In the genomic region with DNA sequence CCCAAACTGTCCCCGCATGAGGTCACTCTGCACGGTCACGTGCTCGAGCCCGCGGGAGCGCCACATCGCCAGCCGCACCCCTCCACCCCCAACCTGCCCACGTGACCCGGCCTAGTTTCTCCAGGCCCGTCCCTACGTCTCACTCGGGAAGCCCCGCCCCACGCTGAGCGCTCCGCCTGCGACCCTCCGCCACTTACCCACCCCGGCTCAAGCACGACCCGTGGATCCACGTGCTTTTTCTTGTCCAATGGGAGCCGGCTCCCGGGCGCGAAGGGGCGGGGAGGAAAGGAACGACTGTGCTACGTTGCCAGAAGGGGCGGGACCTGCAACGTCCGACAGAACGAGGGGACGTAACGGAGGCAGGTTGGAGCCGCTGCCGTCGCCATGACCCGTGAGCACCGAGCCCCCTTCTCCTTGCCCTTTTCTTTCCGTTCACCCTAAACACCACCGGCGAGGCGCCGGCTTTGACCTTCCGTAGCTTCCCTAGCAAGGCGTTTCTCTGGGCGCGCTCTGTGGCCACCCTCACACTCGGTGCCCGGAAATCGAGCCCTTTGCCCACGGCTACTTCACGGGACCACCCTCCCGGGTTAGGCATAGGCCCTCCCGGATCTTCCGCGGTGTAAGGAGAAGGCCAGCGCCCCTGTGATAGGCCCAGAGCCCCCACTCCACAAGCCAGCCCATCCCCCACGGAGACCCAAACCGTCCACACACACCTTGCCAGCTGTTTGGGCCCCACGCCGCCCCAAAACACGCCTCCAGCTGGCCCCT, we compare ENCODE assay signal across 7 cellular contexts. TPM values are rescaled to one million over a fixed set of nuclear protein-coding genes. Genes with fewer than 3 reads are reported as not detected.
DNase-seq lines count a peak whose midpoint lies in the region; ATAC-seq, FAIRE-seq and TF ChIP-seq lines count a peak whose summit lies in the region.

SERF2 (plus strand) TSS at position 328 of the 768 bp plus-strand sequence; CDS start at position 385, 57 bp downstream.

- H4K20me1 ChIP-seq in hepatocyte (ENCODE audit: insufficient read depth, poor library complexity, severe bottlenecking), result peaks cover 11% of the 10 kb centered on the region

- no peaks in the 10 kb centered on the region for H3K36me3 ChIP-seq in hepatocyte (replicated peaks; ENCODE audit: insufficient read depth, low read depth)

- H3K4me2 ChIP-seq in hepatocyte, result peak within 1 kb of the TSS; percentile 90

- peak; percentile 97 for FAIRE-seq in GM18507 (lab: Jason Lieb, UNC)

- no peaks in the 10 kb centered on the region for H3K9me3 ChIP-seq in hepatocyte (ENCODE audit: low read depth)

- no peaks in the 10 kb centered on the region for H3K27me3 ChIP-seq in hepatocyte

- H3K79me2 ChIP-seq in hepatocyte, result peaks cover 36% of the 10 kb centered on the region

- H3K4me1 ChIP-seq in hepatocyte (ENCODE audit: insufficient read depth), result peaks cover 23% of the 10 kb centered on the region

- H2AFZ ChIP-seq in hepatocyte, result peak within 1 kb of the TSS; percentile 70

- H3K4me3 ChIP-seq in hepatocyte, result peak within 1 kb of the TSS; percentile 93

- H3K9me2 ChIP-seq in hepatocyte (replicated peaks; ENCODE audit: insufficient read depth), result no peaks in the 10 kb centered on the region

- ATAC-seq in HG02981 (IDR thresholded peaks at IDR 0.05; ENCODE audit: unreplicated experiment), result peak; percentile 85

- WGBS in hepatocyte (ENCODE audit: low lambda C conversion rate, missing lambda C conversion rate), result 1% methylated on average over 53 of the region's 66 CpGs

- DNase-seq in GM18507 (ENCODE audit: extremely low spot score, insufficient read length, low read depth), result peak; percentile 94
- DNase-seq in NCI-H2081 (lab: John Stamatoyannopoulos, UW), result peak; percentile 99
- peak; percentile 98 for DNase-seq in T1000 (lab: John Stamatoyannopoulos, UW)
- DNase-seq in astrocyte of the hippocampus (ENCODE audit: low read depth, low spot score), result peak; percentile 100
- DNase-seq in hepatocyte (ENCODE audit: low spot score), result peak; percentile 100
- peak; percentile 97 for DNase-seq in retina

- H3K27ac ChIP-seq in hepatocyte, result peak within 1 kb of the TSS; percentile 96

- TF ChIP-seq CTCF in hepatocyte (IDR thresholded peaks at IDR 0.05; ENCODE audit: poor library complexity), result no peak

RNA-seq across cellular contexts. Expression of gene SERF2, which starts in this region (rescaled TPM):
- 958 and 1,175 TPM in 2 replicates for total RNA-seq in hepatocyte
- 2,443 and 2,578 TPM in 2 replicates for polyA plus RNA-seq in hepatocyte

Comparison
In these comparisons a context has a peak if more than half of its experiments do, and no peak if none do; other contexts are left out.
1. Peak in every context shown above with its lines: DNase-seq, ATAC-seq, H3K4me3 ChIP-seq and H3K27ac ChIP-seq.